Comparison of ENCODE assay signal across 12 cellular contexts in the genomic region with DNA sequence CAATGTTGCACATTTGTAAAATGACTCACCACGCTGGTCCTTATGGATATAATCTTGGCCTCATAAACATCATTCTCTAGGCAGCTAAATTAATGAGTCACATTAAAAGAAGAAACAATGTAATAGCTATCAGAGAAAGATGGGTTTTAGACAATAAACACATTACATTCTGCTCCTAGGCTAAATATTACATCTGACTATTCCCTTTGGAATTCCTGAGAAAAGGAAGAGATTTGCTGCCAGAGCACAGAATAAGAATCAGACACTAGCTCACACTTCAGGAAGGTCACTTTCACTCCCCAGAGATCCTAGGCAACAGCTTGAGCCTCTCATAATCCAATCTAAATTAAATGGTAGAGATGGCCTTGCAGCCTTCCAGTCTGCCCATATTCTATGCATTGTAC.
DNase-seq lines count a peak whose midpoint lies in the region; ATAC-seq and TF ChIP-seq lines count a peak whose summit lies in the region.
"Had no signal": no experiment of that assay in that cellular context is flagged by ENCODE, and none has a peak within 500 bp of the region (broad histone marks: within the 10 kb centered on the region; RNA-seq: fewer than 3 reads in every experiment).

No MANE protein-coding gene starts in this region.

- no peaks in the 10 kb centered on the region for H3K27me3 ChIP-seq in thoracic aorta (replicated peaks; ENCODE audit: insufficient read depth)

- TF ChIP-seq CTCF in RWPE1 (conservative IDR thresholded peaks at IDR 0.05; ENCODE audit: low read depth) (no peak), thoracic aorta (IDR thresholded peaks at IDR 0.05) (no peak), GM10248 (IDR thresholded peaks at IDR 0.05; ENCODE audit: control extremely low read depth, extremely low read depth, low read depth, missing control alignments) (no peak)

- H3K4me3 ChIP-seq in thoracic aorta = no peak overlapping the region

- POLR2A ChIA-PET in RWPE1 (lab: Yijun Ruan, JAX; ENCODE audit: low non-redundant PET) (no interaction called here), GM10248 (lab: Yijun Ruan, JAX) (no interaction called here)

- DNase-seq in GM04503 (ENCODE audit: low read depth) (peak; percentile 73), RWPE1 (ENCODE audit: low spot score) (peak; percentile 17), fibroblast of peridontal ligament (ENCODE audit: extremely low read depth) (peak; percentile 42), thoracic aorta (ENCODE audit: low spot score) (no peak), GOT3 (lab: John Stamatoyannopoulos, UW) (no peak), GM10248 (ENCODE audit: extremely low spot score) (no peak)
- DNase-seq: activated CD4-positive, CD25-positive, alpha-beta regulatory T cell treated with anti-CD3 and anti-CD28 coated beads, Interleukin-2, amount 50 U/mL, for 72 hours; DMS 273 treated with DMSO at 0.1 percent for 48 hours; H7; midbrain; NCI-H1694 had no signal

- H3K4me1 ChIP-seq in thoracic aorta (ENCODE audit: control insufficient read depth in 1 of 2, low read depth in 2 of 2) = peaks cover 39 to 80% of the 10 kb centered on the region in 2 donors

- H3K27ac ChIP-seq in RWPE1 (no peak overlapping the region), thoracic aorta (peak overlapping the region; percentile 79 to 88)

- no peaks in the 10 kb centered on the region for H3K36me3 ChIP-seq in thoracic aorta

- no peaks in the 10 kb centered on the region for H3K9me3 ChIP-seq in thoracic aorta

- CTCF ChIA-PET in RWPE1 (lab: Yijun Ruan, JAX) (interaction anchor here (0.7 to 0.9 kb wide), 2 partner anchors 44 to 342 kb away, joined by 3 read pairs; no protein-coding TSS in a partner anchor), GM10248 (lab: Yijun Ruan, JAX) (interaction anchor here (0.9 to 1.7 kb wide), 8 partner anchors 8 to 317 kb away, joined by 3 to 7 read pairs (median 4); no protein-coding TSS in a partner anchor)

- no peak for ATAC-seq in thoracic aorta (ENCODE audit: insufficient number of reproducible peaks, low FRiP score, low read depth)
- no peak for ATAC-seq in HG03095 (IDR thresholded peaks at IDR 0.05; ENCODE audit: unreplicated experiment)

Comparison
In these comparisons a context has a peak if more than half of its experiments do, and no peak if none do; other contexts are left out.
1. DNase-seq: peak in GM04503 (single experiment), RWPE1 (single experiment) and fibroblast of peridontal ligament (single experiment); none in thoracic aorta (single experiment), GOT3 (single experiment) and GM10248 (single experiment).